In genomic region chr20:50213531-50214106, GRCh38 we compare ENCODE assay signal across 19 cellular contexts. TPM values are rescaled to one million over a fixed set of nuclear protein-coding genes. Genes with fewer than 3 reads are reported as not detected.
A peak's percentile ranks its signal among the peaks of the same experiment; 100 is the strongest.
DNase-seq lines count a peak whose midpoint lies in the region; ATAC-seq and TF ChIP-seq lines count a peak whose summit lies in the region.
"Had no signal": no experiment of that assay in that cellular context is flagged by ENCODE, and none has a peak within 500 bp of the region (broad histone marks: within the 10 kb centered on the region; RNA-seq: fewer than 3 reads in every experiment).

No MANE protein-coding gene starts in this region.

- intact Hi-C loops in PC-3 (cut with micrococcal nuclease), result no loop called here

- H3K9ac ChIP-seq in PC-3 (ENCODE audit: low read length), result no peak overlapping the region

- H3K9me3 Mint-ChIP-seq in type B pancreatic cell, result no peaks in the 10 kb centered on the region
- H3K9me3 Mint-ChIP-seq: T-cell had no signal

- TF ChIP-seq CTCF in type B pancreatic cell (conservative IDR thresholded peaks at IDR 0.05) (no peak), PC-3 (conservative IDR thresholded peaks at IDR 0.05; ENCODE audit: low read depth, low read length) (no peak)

- H3K4me1 ChIP-seq in PC-3 (ENCODE audit: insufficient read depth, low read length), result no peaks in the 10 kb centered on the region; the same call in 1 of the 2 replicates
- H3K4me1 ChIP-seq: BE2C, HAP-1 had no signal

- DNase-seq in H7, result peak; percentile 59
- DNase-seq in M059J (ENCODE audit: low read depth), result peak; percentile 30
- peak; percentile 51 for DNase-seq in hepatic stellate cell (ENCODE audit: low spot score)
- no peak for DNase-seq in type B pancreatic cell (ENCODE audit: extremely low spot score, unreplicated experiment)
- DNase-seq in PC-3, result no peak
- DNase-seq in NCI-H2081 treated with DMSO at 0.1 percent for 48 hours (lab: John Stamatoyannopoulos, UW), result no peak
- DNase-seq: BE2C; DMS 273 treated with DMSO at 0.1 percent for 48 hours; EL; NCI-H146; NCI-H2107; NCI-H226; NCI-H69; NK-92 treated with Interleukin-12 subunit alpha and Interleukin-12 subunit beta, amount 100 ng/mL, for 24 hours; OCI-M1; T-cell had no signal

- no peaks in the 10 kb centered on the region for H3K79me2 ChIP-seq in PC-3 (ENCODE audit: low read length)

- peak overlapping the region; percentile 81 for H3K27ac Mint-ChIP-seq in type B pancreatic cell
- H3K27ac Mint-ChIP-seq: T-cell had no signal

- no peaks in the 10 kb centered on the region for H3K9me2 ChIP-seq in PC-3 (replicated peaks; ENCODE audit: low read length)

- H3F3A ChIP-seq in PC-3 (ENCODE audit: low read length, unreplicated experiment), result no peaks in the 10 kb centered on the region

- no peaks in the 10 kb centered on the region for H3K36me3 Mint-ChIP-seq in type B pancreatic cell
- H3K36me3 Mint-ChIP-seq: T-cell had no signal

- H4K20me1 ChIP-seq in PC-3 (ENCODE audit: low read length), result no peaks in the 10 kb centered on the region

- H3K27me3 Mint-ChIP-seq in type B pancreatic cell, result no peaks in the 10 kb centered on the region

- H3K4me1 Mint-ChIP-seq in type B pancreatic cell (ENCODE audit: unreplicated experiment), result peaks cover 21% of the 10 kb centered on the region

- ATAC-seq in PC-3 (no peak), HG03457 (IDR thresholded peaks at IDR 0.05; ENCODE audit: unreplicated experiment) (no peak)
- ATAC-seq: HepG2, T-cell had no signal

- no peaks in the 10 kb centered on the region for H3K9me3 ChIP-seq in PC-3 (ENCODE audit: low read length)
- H3K9me3 ChIP-seq: BE2C, HAP-1 had no signal

- BruUV-seq in PC-3 (replicated peaks; lab: Mats Ljungman, UMichigan), result no TSS peak

- H3K4me3 Mint-ChIP-seq in type B pancreatic cell, result peak overlapping the region; percentile 45
- H3K4me3 Mint-ChIP-seq: T-cell had no signal

- no peak overlapping the region for H2AFZ ChIP-seq in PC-3 (ENCODE audit: low read length)

- H3K4me2 ChIP-seq in PC-3 (ENCODE audit: low read length), result no peak overlapping the region

- no peak overlapping the region for H3K27ac ChIP-seq in PC-3 (ENCODE audit: low read length)

- H3K27me3 ChIP-seq in H7 (ENCODE audit: control insufficient read depth, insufficient read depth, low read length) (no peaks in the 10 kb centered on the region), PC-3 (ENCODE audit: low read length) (no peaks in the 10 kb centered on the region)
- H3K27me3 ChIP-seq: BE2C had no signal

- H3K4me3 ChIP-seq in H7 (ENCODE audit: insufficient read depth, low read depth, low read length) (no peak overlapping the region), PC-3 (ENCODE audit: low read length) (no peak overlapping the region)
- H3K4me3 ChIP-seq: HAP-1 had no signal

- no peaks in the 10 kb centered on the region for H3K36me3 ChIP-seq in H7 (replicated peaks; ENCODE audit: control insufficient read depth, insufficient read depth, low read length)
- H3K36me3 ChIP-seq in PC-3 (ENCODE audit: low read depth, low read length), result no peaks in the 10 kb centered on the region
- H3K36me3 ChIP-seq: BE2C, HAP-1 had no signal

- CTCF ChIA-PET in PC-3 (lab: Charles Lee), result no interaction called here

- POLR2A ChIA-PET in PC-3 (lab: Charles Lee; ENCODE audit: unreplicated experiment), result no interaction called here

RNA-seq across cellular contexts. Expression of gene CEBPB, which starts 23.0 kb away (rescaled TPM):
- 23.5 and 23.6 TPM in 2 replicates for total RNA-seq in H7 (2014; rRNA removed; shearing (Covaris generic))
- total RNA-seq in M059J (2014; rRNA removed; shearing (Covaris generic)), result 37.7 and 51.8 TPM in 2 replicates
- total RNA-seq in type B pancreatic cell (ENCODE audit: low replicate concordance) (23.0 and 54.1 TPM in 2 replicates), PC-3 (2014; rRNA removed) (103 and 122 TPM in 2 replicates)

Comparison
In these comparisons a context has a peak if more than half of its experiments do, and no peak if none do; other contexts are left out.
1. DNase-seq: peak in H7 (single experiment), M059J (single experiment) and hepatic stellate cell (single experiment); none in type B pancreatic cell (single experiment), PC-3 (single experiment) and NCI-H2081 treated with DMSO at 0.1 percent for 48 hours (single experiment).